In genomic region chr18:13446581-13447470, GRCh38 we compare ENCODE assay signal across 12 cellular contexts.
DNase-seq lines count a peak whose midpoint lies in the region; ATAC-seq and TF ChIP-seq lines count a peak whose summit lies in the region.
"Had no signal": no experiment of that assay in that cellular context is flagged by ENCODE, and none has a peak within 500 bp of the region (broad histone marks: within the 10 kb centered on the region; RNA-seq: fewer than 3 reads in every experiment).

No MANE protein-coding gene starts in this region.

- no peak for TF ChIP-seq CTCF in activated CD8-positive, alpha-beta T cell treated with anti-CD3 and anti-CD28 coated beads for 36 hours (IDR thresholded peaks at IDR 0.05)
- no peak for TF ChIP-seq CTCF in upper lobe of right lung (IDR thresholded peaks at IDR 0.05)

- H3K36me3 ChIP-seq in upper lobe of right lung = no peaks in the 10 kb centered on the region

- peak; percentile 61 for DNase-seq in activated naive CD4-positive, alpha-beta T cell treated with anti-CD3 and anti-CD28 coated beads for 36 hours
- no peak for DNase-seq in activated naive CD4-positive, alpha-beta T cell treated with anti-CD3 and anti-CD28 coated beads, Interleukin-2, amount 50 U/mL, for 16 hours
- peak; percentile 86 for DNase-seq in activated CD8-positive, alpha-beta T cell treated with anti-CD3 and anti-CD28 coated beads for 36 hours
- DNase-seq in mesenteric fat pad (ENCODE audit: low spot score) (peak; percentile 77), upper lobe of right lung (no peak)
- DNase-seq in central memory CD4-positive, alpha-beta T cell = no peak
- DNase-seq: activated CD4-positive, alpha-beta T cell treated with anti-CD3 and anti-CD28 coated beads, Interleukin-2, amount 50 U/mL, for 1 hour; HFFc6; OCI-M1 had no signal

- intact Hi-C loops in activated naive CD4-positive, alpha-beta T cell treated with anti-CD3 and anti-CD28 coated beads for 36 hours (cut with micrococcal nuclease) = no loop called here
- intact Hi-C loops in activated CD8-positive, alpha-beta T cell treated with anti-CD3 and anti-CD28 coated beads for 36 hours (cut with micrococcal nuclease) = no loop called here
- intact Hi-C loops in upper lobe of right lung (cut with DNase I) = no loop called here

- POLR2A ChIA-PET in activated CD8-positive, alpha-beta T cell treated with anti-CD3 and anti-CD28 coated beads for 36 hours (lab: Charles Lee) = no interaction called here

- no peaks in the 10 kb centered on the region for H3K27me3 Mint-ChIP-seq in activated naive CD4-positive, alpha-beta T cell treated with anti-CD3 and anti-CD28 coated beads for 36 hours (ENCODE audit: low read depth)
- no peaks in the 10 kb centered on the region for H3K27me3 Mint-ChIP-seq in activated CD8-positive, alpha-beta T cell treated with anti-CD3 and anti-CD28 coated beads for 36 hours

- no peak overlapping the region for H3K27ac ChIP-seq in upper lobe of right lung

- peak overlapping the region; percentile 2 for H3K4me3 ChIP-seq in upper lobe of right lung

- H3K4me1 ChIP-seq in upper lobe of right lung = peaks cover 18% of the 10 kb centered on the region

- no peaks in the 10 kb centered on the region for H3K9me3 Mint-ChIP-seq in activated naive CD4-positive, alpha-beta T cell treated with anti-CD3 and anti-CD28 coated beads for 36 hours
- H3K9me3 Mint-ChIP-seq in activated CD8-positive, alpha-beta T cell treated with anti-CD3 and anti-CD28 coated beads for 36 hours = no peaks in the 10 kb centered on the region

- ATAC-seq in activated CD8-positive, alpha-beta T cell treated with anti-CD3 and anti-CD28 coated beads for 36 hours = peak; percentile 88
- no peak for ATAC-seq in upper lobe of right lung
- ATAC-seq in HG02970 (IDR thresholded peaks at IDR 0.05; ENCODE audit: low FRiP score, unreplicated experiment) = no peak
- no peak for ATAC-seq in HG02973 (IDR thresholded peaks at IDR 0.05; ENCODE audit: unreplicated experiment)

- H3K36me3 Mint-ChIP-seq in activated naive CD4-positive, alpha-beta T cell treated with anti-CD3 and anti-CD28 coated beads for 36 hours (ENCODE audit: low read depth) = no peaks in the 10 kb centered on the region
- no peaks in the 10 kb centered on the region for H3K36me3 Mint-ChIP-seq in activated CD8-positive, alpha-beta T cell treated with anti-CD3 and anti-CD28 coated beads for 36 hours (ENCODE audit: low read depth)

- no peak overlapping the region for H3K4me3 Mint-ChIP-seq in activated naive CD4-positive, alpha-beta T cell treated with anti-CD3 and anti-CD28 coated beads for 36 hours
- no peak overlapping the region for H3K4me3 Mint-ChIP-seq in activated CD8-positive, alpha-beta T cell treated with anti-CD3 and anti-CD28 coated beads for 36 hours
- H3K4me3 Mint-ChIP-seq: HFFc6 had no signal

- CTCF ChIA-PET in activated naive CD4-positive, alpha-beta T cell treated with anti-CD3 and anti-CD28 coated beads for 36 hours (lab: Charles Lee) = interaction anchor here (0.7 kb wide), 1 partner anchor 50 kb away, joined by 5 read pairs; no protein-coding TSS in a partner anchor
- CTCF ChIA-PET in activated CD8-positive, alpha-beta T cell treated with anti-CD3 and anti-CD28 coated beads for 36 hours (lab: Charles Lee) = interaction anchor here (1.3 kb wide), 1 partner anchor 231 kb away, joined by 6 read pairs; no protein-coding TSS in a partner anchor

- no peaks in the 10 kb centered on the region for H3K27me3 ChIP-seq in upper lobe of right lung

- H3K9me3 ChIP-seq in upper lobe of right lung = no peaks in the 10 kb centered on the region

- no peak overlapping the region for H3K27ac Mint-ChIP-seq in activated naive CD4-positive, alpha-beta T cell treated with anti-CD3 and anti-CD28 coated beads for 36 hours
- peak overlapping the region; percentile 10 for H3K27ac Mint-ChIP-seq in activated CD8-positive, alpha-beta T cell treated with anti-CD3 and anti-CD28 coated beads for 36 hours
- H3K27ac Mint-ChIP-seq: HFFc6, progenitor cell of endocrine pancreas had no signal

- H3K4me1 Mint-ChIP-seq in activated naive CD4-positive, alpha-beta T cell treated with anti-CD3 and anti-CD28 coated beads for 36 hours (ENCODE audit: low read depth) = peaks cover 19% of the 10 kb centered on the region
- H3K4me1 Mint-ChIP-seq in activated CD8-positive, alpha-beta T cell treated with anti-CD3 and anti-CD28 coated beads for 36 hours (ENCODE audit: low read depth) = peaks cover 24% of the 10 kb centered on the region

Comparison
In these comparisons a context has a peak if more than half of its experiments do, and no peak if none do; other contexts are left out.
1. DNase-seq: peak in activated naive CD4-positive, alpha-beta T cell treated with anti-CD3 and anti-CD28 coated beads for 36 hours (single experiment), activated CD8-positive, alpha-beta T cell treated with anti-CD3 and anti-CD28 coated beads for 36 hours (single experiment) and mesenteric fat pad (single experiment); none in activated naive CD4-positive, alpha-beta T cell treated with anti-CD3 and anti-CD28 coated beads, Interleukin-2, amount 50 U/mL, for 16 hours (single experiment), upper lobe of right lung (single experiment) and central memory CD4-positive, alpha-beta T cell (single experiment).